ENCODE assay signal across 16 cellular contexts in genomic region chr15:63930034-63930433, GRCh38.
"Had no signal": no experiment of that assay in that cellular context is flagged by ENCODE, and none has a peak within 500 bp of the region (broad histone marks: within the 10 kb centered on the region; RNA-seq: fewer than 3 reads in every experiment).

No MANE protein-coding gene starts in this region.

- H3K27ac Mint-ChIP-seq: dendritic cell treated with granulocyte-macrophage colony-stimulating factor and Interleukin-4, amounts not matched to agents 40 ng/mL and 50 ng/mL, for 4 days; naive thymus-derived CD4-positive, alpha-beta T cell; neural progenitor cell had no signal

- DNase-seq: erythroblast; foreskin keratinocyte; left colon; mesendoderm; naive thymus-derived CD4-positive, alpha-beta T cell; nucleus accumbens; ovary; small intestine; stimulated activated CD4-positive, alpha-beta T cell treated with anti-CD3 and anti-CD28 coated beads, Interleukin-12 subunit alpha, Interleukin-12 subunit beta, amount 100 ng/mL, for 4 hours; stimulated activated naive CD4-positive, alpha-beta T cell treated with Interleukin-2 at 50 U/mL for 16 hours; upper lobe of left lung; uterus had no signal

- H3K36me3 Mint-ChIP-seq: neural progenitor cell had no signal

- H3K9me3 ChIP-seq: ovary, right atrium auricular region, upper lobe of left lung, uterus had no signal

- H3K36me3 ChIP-seq: neural progenitor cell, ovary, uterus had no signal

- H3K27me3 ChIP-seq: foreskin keratinocyte, hepatocyte, neural progenitor cell, ovary, right atrium auricular region, upper lobe of left lung, uterus had no signal

- H2AFZ ChIP-seq: hepatocyte, neural progenitor cell had no signal

- H3K4me3 Mint-ChIP-seq: dendritic cell treated with granulocyte-macrophage colony-stimulating factor and Interleukin-4, amounts not matched to agents 40 ng/mL and 50 ng/mL, for 4 days; naive thymus-derived CD4-positive, alpha-beta T cell; neural progenitor cell had no signal

- H3K9me3 Mint-ChIP-seq: dendritic cell treated with granulocyte-macrophage colony-stimulating factor and Interleukin-4, amounts not matched to agents 40 ng/mL and 50 ng/mL, for 4 days; naive thymus-derived CD4-positive, alpha-beta T cell; neural progenitor cell had no signal

- H3K27ac ChIP-seq: foreskin keratinocyte, hepatocyte, neural progenitor cell, ovary, right atrium auricular region, upper lobe of left lung, uterus had no signal

- H3K4me3 ChIP-seq: hepatocyte, neural progenitor cell, ovary, right atrium auricular region, upper lobe of left lung, uterus had no signal

- H3K4me2 ChIP-seq: hepatocyte, neural progenitor cell had no signal

- H3K4me1 ChIP-seq: foreskin keratinocyte, upper lobe of left lung, uterus had no signal

- ATAC-seq: foreskin keratinocyte; left colon; naive thymus-derived CD4-positive, alpha-beta T cell had no signal

- H3K79me2 ChIP-seq: hepatocyte had no signal
